Comparison of ENCODE assay signal across 4 cellular contexts in the genomic region with DNA sequence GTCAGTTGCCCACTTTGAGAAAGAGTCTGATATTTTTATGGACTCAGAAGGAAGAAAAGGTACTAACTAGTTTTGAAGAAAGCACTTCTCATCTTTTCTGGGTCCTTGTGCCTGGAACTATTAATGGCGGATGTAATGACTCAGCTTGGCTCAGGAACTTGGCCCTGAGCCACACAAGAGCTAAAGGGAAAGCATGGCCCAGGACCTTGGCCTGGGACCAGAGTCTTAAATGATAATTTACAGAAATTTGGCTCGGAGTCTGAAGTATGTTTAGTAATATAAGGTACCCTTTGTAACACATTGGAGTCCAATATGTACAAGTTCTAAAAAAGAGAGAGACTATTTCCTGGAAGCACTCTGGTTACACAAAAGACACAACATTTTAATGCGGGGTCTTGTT. TPM values are rescaled to one million over a fixed set of nuclear protein-coding genes. Genes with fewer than 3 reads are reported as not detected.
"Had no signal": no experiment of that assay in that cellular context is flagged by ENCODE, and none has a peak within 500 bp of the region (broad histone marks: within the 10 kb centered on the region; RNA-seq: fewer than 3 reads in every experiment).

No MANE protein-coding gene starts in this region.

RNA-seq across cellular contexts. Expression of gene CDY2B, which starts 4.6 kb away (rescaled TPM):
- total RNA-seq: LHCN-M2, M059J, MCF 10A, NCI-H460 had no signal
